38 cellular contexts compared by ENCODE assay signal in genomic region chr7:113270790-113271189, GRCh38.
"Had no signal": no experiment of that assay in that cellular context is flagged by ENCODE, and none has a peak within 500 bp of the region (broad histone marks: within the 10 kb centered on the region; RNA-seq: fewer than 3 reads in every experiment).

No MANE protein-coding gene starts in this region.

- DNase-seq: activated B cell treated with CpG ODN at 0.5 μM for 24 hours; activated CD4-positive, alpha-beta memory T cell treated with anti-CD3 and anti-CD28 coated beads for 36 hours; activated CD4-positive, alpha-beta T cell treated with anti-CD3 and anti-CD28 coated beads for 4 hours; activated CD4-positive, alpha-beta T cell treated with anti-CD3 and anti-CD28 coated beads, Interleukin-2, amount 10 ng/mL, durations not matched to agents 24 days and 14 days; activated CD4-positive, alpha-beta T cell treated with anti-CD3 and anti-CD28 coated beads, Interleukin-2, amount 50 U/mL, for 1 hour; activated CD4-positive, alpha-beta T cell treated with anti-CD3 and anti-CD28 coated beads, Interleukin-2, amount 50 U/mL, for 4 hours; activated CD4-positive, CD25-positive, alpha-beta regulatory T cell treated with anti-CD3 and anti-CD28 coated beads, Interleukin-2, amount 50 U/mL, for 72 hours; activated CD8-positive, alpha-beta memory T cell treated with anti-CD3 and anti-CD28 coated beads, Interleukin-2, amount 50 U/mL, for 4 hours; activated CD8-positive, alpha-beta T cell treated with anti-CD3 and anti-CD28 coated beads for 36 hours; activated effector memory CD4-positive, alpha-beta T cell treated with anti-CD3 and anti-CD28 coated beads, Interleukin-2, amount 50 U/mL, for 16 hours; activated gamma-delta T cell treated with Interleukin-2 at 50 U/mL for 16 hours; activated naive CD4-positive, alpha-beta T cell; activated naive CD4-positive, alpha-beta T cell treated with anti-CD3 and anti-CD28 coated beads for 36 hours; activated naive CD4-positive, alpha-beta T cell treated with anti-CD3 and anti-CD28 coated beads, Interleukin-2, amount 50 U/mL, for 16 hours; activated naive CD8-positive, alpha-beta T cell treated with anti-CD3 and anti-CD28 coated beads for 36 hours; activated T-cell treated with anti-CD3 and anti-CD28 coated beads for 4 hours; activated T-cell treated with anti-CD3 and anti-CD28 coated beads, Interleukin-2, amount 50 U/mL, for 1 hour; activated T-cell treated with anti-CD3 and anti-CD28 coated beads, Interleukin-2, amount 50 U/mL, for 4 hours; activated T-cell treated with anti-CD3 and anti-CD28 coated beads, Interleukin-2, amount 50 U/mL, for 72 hours; adrenal gland; amniotic stem cell; aorta; caudate nucleus; cerebellar nuclear complex; T-helper 1 cell; T-helper 2 cell; T-helper 9 cell had no signal

- H3K4me3 ChIP-seq: adrenal gland, cardiac muscle cell had no signal

- H3K27ac Mint-ChIP-seq: activated B cell treated with CpG ODN at 0.5 μM for 24 hours; activated CD4-positive, alpha-beta memory T cell treated with anti-CD3 and anti-CD28 coated beads for 36 hours; activated CD4-positive, alpha-beta T cell treated with anti-CD3 and anti-CD28 coated beads, Interleukin-2, amount 10 ng/mL, durations not matched to agents 24 days and 14 days; activated CD8-positive, alpha-beta T cell treated with anti-CD3 and anti-CD28 coated beads for 36 hours; activated naive CD4-positive, alpha-beta T cell treated with anti-CD3 and anti-CD28 coated beads for 36 hours; activated naive CD4-positive, alpha-beta T cell treated with anti-CD3 and anti-CD28 coated beads, Interleukin-2, amount 50 U/mL, for 72 hours; activated naive CD8-positive, alpha-beta T cell treated with anti-CD3 and anti-CD28 coated beads for 36 hours; activated T-cell treated with anti-CD3 and anti-CD28 coated beads, Interleukin-2, amount 50 U/mL, for 72 hours; activated T-helper 1 cell treated with anti-CD3 and anti-CD28 coated beads, Interleukin-12 subunit alpha, Interleukin-12 subunit beta, Interleukin-2, Interleukin-4 antibody, amounts not matched to agents 30 ng/mL and 10 ng/mL and 1 ng/mL, durations not matched to agents 14 hours and 24 hours and 36 hours; activated T-helper 17 cell treated with anti-CD3 and anti-CD28 coated beads, Interleukin-2, amount 50 U/mL, for 72 hours; brain; T-helper 1 cell treated with Interleukin-12 subunit alpha and Interleukin-12 subunit beta and Interleukin-4 antibody, amounts not matched to agents 30 μg/mL and 1 μg/mL, for 36 hours; T-helper 2 cell treated with Interferon-gamma antibody and Interleukin-4, amounts not matched to agents 5 μg/mL and 100 μg/mL, for 36 hours had no signal

- H3K36me3 Mint-ChIP-seq: activated CD4-positive, alpha-beta memory T cell treated with anti-CD3 and anti-CD28 coated beads for 36 hours; activated naive CD8-positive, alpha-beta T cell treated with anti-CD3 and anti-CD28 coated beads for 36 hours; brain had no signal

- H3K4me3 Mint-ChIP-seq: activated B cell treated with CpG ODN at 0.5 μM for 24 hours; activated CD4-positive, alpha-beta memory T cell treated with anti-CD3 and anti-CD28 coated beads for 36 hours; activated CD4-positive, alpha-beta T cell treated with anti-CD3 and anti-CD28 coated beads, Interleukin-2, amount 10 ng/mL, durations not matched to agents 24 days and 14 days; activated CD8-positive, alpha-beta T cell treated with anti-CD3 and anti-CD28 coated beads for 36 hours; activated naive CD4-positive, alpha-beta T cell treated with anti-CD3 and anti-CD28 coated beads for 36 hours; activated naive CD8-positive, alpha-beta T cell treated with anti-CD3 and anti-CD28 coated beads for 36 hours; activated T-cell treated with anti-CD3 and anti-CD28 coated beads, Interleukin-2, amount 50 U/mL, for 4 hours; activated T-cell treated with anti-CD3 and anti-CD28 coated beads, Interleukin-2, amount 50 U/mL, for 72 hours; activated T-helper 1 cell treated with anti-CD3 and anti-CD28 coated beads, Interleukin-12 subunit alpha, Interleukin-12 subunit beta, Interleukin-2, Interleukin-4 antibody, amounts not matched to agents 30 ng/mL and 10 ng/mL and 1 ng/mL, durations not matched to agents 14 hours and 24 hours and 36 hours; activated T-helper 17 cell treated with anti-CD3 and anti-CD28 coated beads, Interleukin-2, amount 50 U/mL, for 72 hours; brain; central memory CD8-positive, alpha-beta T cell; T-helper 1 cell treated with Interleukin-12 subunit alpha and Interleukin-12 subunit beta and Interleukin-4 antibody, amounts not matched to agents 30 μg/mL and 1 μg/mL, for 36 hours; T-helper 2 cell treated with Interferon-gamma antibody and Interleukin-4, amounts not matched to agents 5 μg/mL and 100 μg/mL, for 36 hours had no signal

- H3K27ac ChIP-seq: adrenal gland, cardiac muscle cell, VCaP had no signal

- FAIRE-seq: bronchial epithelial cell, TTC549 had no signal

- ATAC-seq: activated CD8-positive, alpha-beta T cell treated with anti-CD3 and anti-CD28 coated beads for 36 hours; activated naive CD4-positive, alpha-beta T cell treated with anti-CD3 and anti-CD28 coated beads, Interleukin-2, amount 50 U/mL, for 72 hours; activated T-cell treated with anti-CD3 and anti-CD28 coated beads, Interleukin-2, amount 50 U/mL, for 4 hours; activated T-cell treated with anti-CD3 and anti-CD28 coated beads, Interleukin-2, amount 50 U/mL, for 72 hours; activated T-helper 17 cell treated with anti-CD3 and anti-CD28 coated beads, Interleukin-2, amount 50 U/mL, for 72 hours had no signal

- H3K4me1 Mint-ChIP-seq: activated B cell treated with CpG ODN at 0.5 μM for 24 hours; activated CD4-positive, alpha-beta T cell treated with anti-CD3 and anti-CD28 coated beads, Interleukin-2, amount 10 ng/mL, durations not matched to agents 24 days and 14 days; activated naive CD8-positive, alpha-beta T cell treated with anti-CD3 and anti-CD28 coated beads for 36 hours; activated T-helper 17 cell treated with anti-CD3 and anti-CD28 coated beads, Interleukin-2, amount 50 U/mL, for 72 hours; brain; central memory CD8-positive, alpha-beta T cell had no signal

- H3K4me1 ChIP-seq: adrenal gland had no signal

- H3K27me3 ChIP-seq: adrenal gland, cardiac muscle cell had no signal

- H3K36me3 ChIP-seq: adrenal gland, cardiac muscle cell had no signal

- H3K27me3 Mint-ChIP-seq: activated B cell treated with CpG ODN at 0.5 μM for 24 hours; activated CD4-positive, alpha-beta memory T cell treated with anti-CD3 and anti-CD28 coated beads for 36 hours; activated CD4-positive, alpha-beta T cell treated with anti-CD3 and anti-CD28 coated beads, Interleukin-2, amount 10 ng/mL, durations not matched to agents 24 days and 14 days; activated CD8-positive, alpha-beta T cell treated with anti-CD3 and anti-CD28 coated beads for 36 hours; activated naive CD8-positive, alpha-beta T cell treated with anti-CD3 and anti-CD28 coated beads for 36 hours; activated T-helper 17 cell treated with anti-CD3 and anti-CD28 coated beads, Interleukin-2, amount 50 U/mL, for 72 hours; brain; central memory CD8-positive, alpha-beta T cell had no signal
